8 cellular contexts compared by ENCODE assay signal in the genomic region with DNA sequence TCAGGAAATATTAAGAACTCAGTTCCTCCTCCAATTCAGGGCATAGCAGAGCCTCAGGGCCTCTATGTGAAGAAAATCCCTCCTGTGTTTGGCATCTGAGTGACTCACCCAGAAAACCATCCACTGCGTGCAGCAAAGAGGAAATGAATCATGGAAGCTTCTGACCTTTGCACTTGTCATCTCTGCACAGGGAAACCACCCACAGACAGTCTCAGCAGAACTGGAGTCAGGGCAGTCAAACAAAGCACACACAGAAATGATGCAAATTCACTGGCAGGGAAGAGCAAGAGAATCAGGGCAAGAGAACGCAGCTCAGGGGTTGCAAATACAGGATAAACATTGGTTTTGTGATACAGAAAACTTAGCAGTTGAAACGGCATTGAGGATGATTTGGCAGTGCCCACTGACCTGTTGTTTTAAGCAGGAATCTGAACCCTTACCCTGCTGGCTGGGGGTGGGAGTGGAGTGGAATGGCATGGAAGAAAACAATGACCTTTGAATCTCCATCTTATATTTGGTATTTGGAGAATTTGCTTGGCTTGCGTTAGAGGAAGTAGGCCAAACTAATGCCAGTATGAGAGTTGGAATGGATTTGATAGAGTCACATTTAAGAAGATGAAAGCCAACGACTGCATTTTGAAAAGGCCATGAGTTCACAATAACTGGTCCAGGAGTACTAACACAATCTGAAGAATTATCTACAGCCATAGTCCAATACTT. TPM values are rescaled to one million over a fixed set of nuclear protein-coding genes. Genes with fewer than 3 reads are reported as not detected.
A peak's percentile ranks its signal among the peaks of the same experiment; 100 is the strongest.
DNase-seq lines count a peak whose midpoint lies in the region; ATAC-seq and TF ChIP-seq lines count a peak whose summit lies in the region.

No MANE protein-coding gene starts in this region.

- H3K4me3 Mint-ChIP-seq in activated CD8-positive, alpha-beta memory T cell treated with anti-CD3 and anti-CD28 coated beads, Interleukin-2, amount 10 ng/mL, durations not matched to agents 7 days and 5 days: peak overlapping the region; percentile 9
- peak overlapping the region; percentile 17 for H3K4me3 Mint-ChIP-seq in natural killer cell
- H3K4me3 Mint-ChIP-seq in stimulated activated effector memory CD8-positive, alpha-beta T cell treated with anti-CD3 and anti-CD28 coated beads, Interleukin-12 subunit alpha, Interleukin-12 subunit beta, amount 100 ng/mL, for 72 hours: peak overlapping the region; percentile 55

- peaks cover 4% of the 10 kb centered on the region for H3K36me3 Mint-ChIP-seq in activated CD8-positive, alpha-beta memory T cell treated with anti-CD3 and anti-CD28 coated beads, Interleukin-2, amount 10 ng/mL, durations not matched to agents 7 days and 5 days
- H3K36me3 Mint-ChIP-seq in natural killer cell: no peaks in the 10 kb centered on the region
- no peaks in the 10 kb centered on the region for H3K36me3 Mint-ChIP-seq in stimulated activated effector memory CD8-positive, alpha-beta T cell treated with anti-CD3 and anti-CD28 coated beads, Interleukin-12 subunit alpha, Interleukin-12 subunit beta, amount 100 ng/mL, for 72 hours

- H3K27ac Mint-ChIP-seq in activated CD8-positive, alpha-beta memory T cell treated with anti-CD3 and anti-CD28 coated beads, Interleukin-2, amount 10 ng/mL, durations not matched to agents 7 days and 5 days: peak overlapping the region; percentile 94
- peak overlapping the region; percentile 88 to 94 for H3K27ac Mint-ChIP-seq in natural killer cell
- H3K27ac Mint-ChIP-seq in stimulated activated effector memory CD8-positive, alpha-beta T cell treated with anti-CD3 and anti-CD28 coated beads, Interleukin-12 subunit alpha, Interleukin-12 subunit beta, amount 100 ng/mL, for 72 hours: peak overlapping the region; percentile 91

- DNase-seq in NCI-H69 (lab: John Stamatoyannopoulos, UW) (peak; percentile 88), epidermal melanocyte (ENCODE audit: insufficient read length, low spot score) (peak; percentile 84), natural killer cell (peak; percentile 63), DMS 273 (lab: John Stamatoyannopoulos, UW; ENCODE audit: unreplicated experiment) (no peak)
- DNase-seq in activated CD8-positive, alpha-beta memory T cell treated with anti-CD3 and anti-CD28 coated beads, Interleukin-2, amount 10 ng/mL, durations not matched to agents 7 days and 5 days: peak; percentile 93
- DNase-seq in stimulated activated effector memory CD8-positive, alpha-beta T cell treated with anti-CD3 and anti-CD28 coated beads, Interleukin-12 subunit alpha, Interleukin-12 subunit beta, amount 100 ng/mL, for 72 hours (ENCODE audit: low spot score in 2 of 2): peak; percentile 44 to 86

- H3K9me3 Mint-ChIP-seq in activated CD8-positive, alpha-beta memory T cell treated with anti-CD3 and anti-CD28 coated beads, Interleukin-2, amount 10 ng/mL, durations not matched to agents 7 days and 5 days (ENCODE audit: low read depth): no peaks in the 10 kb centered on the region
- no peaks in the 10 kb centered on the region for H3K9me3 Mint-ChIP-seq in natural killer cell
- H3K9me3 Mint-ChIP-seq in stimulated activated effector memory CD8-positive, alpha-beta T cell treated with anti-CD3 and anti-CD28 coated beads, Interleukin-12 subunit alpha, Interleukin-12 subunit beta, amount 100 ng/mL, for 72 hours: no peaks in the 10 kb centered on the region

- TF ChIP-seq CTCF in natural killer cell (IDR thresholded peaks at IDR 0.05): no peak

- ATAC-seq in GM18517 (IDR thresholded peaks at IDR 0.05; ENCODE audit: unreplicated experiment): peak; percentile 96
- peak; percentile 96 for ATAC-seq in HG02938 (IDR thresholded peaks at IDR 0.05; ENCODE audit: unreplicated experiment)
- peak; percentile 91 for ATAC-seq in activated CD8-positive, alpha-beta memory T cell treated with anti-CD3 and anti-CD28 coated beads, Interleukin-2, amount 10 ng/mL, durations not matched to agents 7 days and 5 days
- ATAC-seq in natural killer cell: peak; percentile 88 to 98 (median 97)
- peak; percentile 96 for ATAC-seq in stimulated activated effector memory CD8-positive, alpha-beta T cell treated with anti-CD3 and anti-CD28 coated beads, Interleukin-12 subunit alpha, Interleukin-12 subunit beta, amount 100 ng/mL, for 72 hours

- H3K27me3 Mint-ChIP-seq in activated CD8-positive, alpha-beta memory T cell treated with anti-CD3 and anti-CD28 coated beads, Interleukin-2, amount 10 ng/mL, durations not matched to agents 7 days and 5 days: no peaks in the 10 kb centered on the region
- H3K27me3 Mint-ChIP-seq in natural killer cell (ENCODE audit: low read depth in 2 of 2): no peaks in the 10 kb centered on the region

- intact Hi-C loops in natural killer cell (cut with micrococcal nuclease): loop anchor here (1.0 kb wide), 2 partner anchors 53 to 106 kb away; partner anchors contain the start of genes NAP1L1 and PHLDA1

- peaks cover 65% of the 10 kb centered on the region for H3K4me1 Mint-ChIP-seq in activated CD8-positive, alpha-beta memory T cell treated with anti-CD3 and anti-CD28 coated beads, Interleukin-2, amount 10 ng/mL, durations not matched to agents 7 days and 5 days
- peaks cover 22 to 31% of the 10 kb centered on the region in 2 donors for H3K4me1 Mint-ChIP-seq in natural killer cell
- H3K4me1 Mint-ChIP-seq in stimulated activated effector memory CD8-positive, alpha-beta T cell treated with anti-CD3 and anti-CD28 coated beads, Interleukin-12 subunit alpha, Interleukin-12 subunit beta, amount 100 ng/mL, for 72 hours: peaks cover 63% of the 10 kb centered on the region

- CTCF ChIA-PET in activated CD8-positive, alpha-beta memory T cell treated with anti-CD3 and anti-CD28 coated beads, Interleukin-2, amount 10 ng/mL, durations not matched to agents 7 days and 5 days (lab: Charles Lee): interaction anchor here (0.6 to 5.1 kb wide), 10 partner anchors 19 to 257 kb away, joined by 3 to 37 read pairs (median 4); partner anchors contain the start of gene PHLDA1

RNA-seq across cellular contexts. Expression of gene PHLDA1, which starts 53.5 kb away (rescaled TPM):
- total RNA-seq in activated CD8-positive, alpha-beta memory T cell treated with anti-CD3 and anti-CD28 coated beads, Interleukin-2, amount 10 ng/mL, durations not matched to agents 7 days and 5 days: 10 to 100 TPM; 36.8 to 95.6 TPM
- 10 to 100 TPM; 11.1 to 24.0 (median 19.1) TPM for total RNA-seq in natural killer cell
